Comparison of ENCODE assay signal across 1 cellular context in genomic region chr3:153180860-153181372, GRCh38.
TF ChIP-seq lines count a peak whose summit lies in the region.

No MANE protein-coding gene starts in this region.

TF ChIP-seq in K562, 482 proteins besides CTCF, POLR2A, EP300 and RAD21 (continued from another document):
- TF ChIP-seq ZBTB11 (CRISPR knock-in tag; IDR thresholded peaks at IDR 0.05) = no peak
- TF ChIP-seq ELK3 (CRISPR knock-in tag; IDR thresholded peaks at IDR 0.05) = no peak
- peak; percentile 95 for TF ChIP-seq ZNF24 (IDR thresholded peaks at IDR 0.05)
- TF ChIP-seq ZNF274 (IDR thresholded peaks at IDR 0.05; ENCODE audit: borderline replicate concordance, low read depth, low read length) = no peak
- no peak for TF ChIP-seq ZBTB5 (IDR thresholded peaks at IDR 0.05)
- TF ChIP-seq ZNF140 (CRISPR knock-in tag; IDR thresholded peaks at IDR 0.05) = no peak
- TF ChIP-seq ZNF224 (CRISPR knock-in tag; IDR thresholded peaks at IDR 0.05) = no peak
- TF ChIP-seq ZNF347 (CRISPR knock-in tag; IDR thresholded peaks at IDR 0.05; ENCODE audit: low read depth) = no peak
- no peak for TF ChIP-seq CEBPG (CRISPR knock-in tag; IDR thresholded peaks at IDR 0.05)
- peak in 1 of 2 experiments; percentile 15; a peak in 1 of 4 replicates for TF ChIP-seq CEBPG (tag; conservative IDR thresholded peaks at IDR 0.05 in 1 of 2, IDR thresholded peaks at IDR 0.05 in 1 of 2)
- TF ChIP-seq MYC (IDR thresholded peaks at IDR 0.05; ENCODE audit: low read depth, low read length) = no peak
- TF ChIP-seq MYC (CRISPR knock-in tag; IDR thresholded peaks at IDR 0.05; ENCODE audit: borderline replicate concordance, low read depth) = no peak
